Comparison of ENCODE assay signal across 8 cellular contexts in the genomic region with DNA sequence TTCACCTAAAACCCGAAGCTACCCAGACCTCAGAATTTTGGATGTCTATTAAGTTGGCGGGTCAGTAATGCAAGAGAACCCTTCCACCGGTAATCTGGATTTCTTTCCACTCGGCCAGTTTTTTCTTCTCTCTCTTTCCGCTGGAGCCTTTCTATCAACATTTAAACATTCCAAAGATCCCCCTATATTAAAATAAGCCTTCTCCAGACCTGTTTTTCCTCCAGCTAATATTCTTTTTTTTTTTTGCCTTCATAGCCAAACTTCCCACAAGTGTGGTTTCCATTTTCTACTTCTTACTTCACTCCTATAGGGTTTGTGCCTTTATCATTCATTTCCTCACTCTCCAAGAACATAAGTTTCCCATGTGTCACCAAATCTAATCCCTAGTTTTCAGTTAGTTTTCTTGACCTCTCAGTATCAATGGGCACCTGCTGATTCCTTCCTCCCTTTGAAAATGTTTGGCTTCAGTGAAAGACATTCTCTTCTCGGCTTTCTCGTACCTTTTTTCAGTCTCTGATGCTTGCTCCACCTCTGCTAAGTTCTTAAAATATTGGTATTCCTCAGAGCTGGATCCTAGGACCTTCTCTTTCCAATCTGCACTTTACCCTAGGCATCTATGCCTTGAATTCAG. TPM values are rescaled to one million over a fixed set of nuclear protein-coding genes. Genes with fewer than 3 reads are reported as not detected.
DNase-seq lines count a peak whose midpoint lies in the region; ATAC-seq and TF ChIP-seq lines count a peak whose summit lies in the region.

No MANE protein-coding gene starts in this region.

- H2AFZ ChIP-seq in H9 (ENCODE audit: low read length), result peak overlapping the region; percentile 85

- peaks cover 25 to 29% (median 25%) of the 10 kb centered on the region in 3 donors for H3K36me3 ChIP-seq in skeletal muscle tissue (ENCODE audit: control insufficient read depth in 3 of 3, insufficient read depth in 3 of 3, low read length in 3 of 3)

- H3K9ac ChIP-seq in H9 (ENCODE audit: extremely low read depth, insufficient read length, low read length) (peak overlapping the region; percentile 85), skeletal muscle tissue (ENCODE audit: low read depth in 1 of 3, low read length in 3 of 3) (peak overlapping the region; percentile 58 to 99 (median 75))

- no peak overlapping the region for H2BK20ac ChIP-seq in H9 (ENCODE audit: low read depth, low read length, poor library complexity, severe bottlenecking)

- TF ChIP-seq CTCF in H9 (conservative IDR thresholded peaks at IDR 0.05) (no peak), VCaP (conservative IDR thresholded peaks at IDR 0.05) (no peak), foreskin fibroblast (IDR thresholded peaks at IDR 0.05; ENCODE audit: low read depth, low read length) (no peak)

- no peak for ATAC-seq in HG02970 (IDR thresholded peaks at IDR 0.05; ENCODE audit: low FRiP score, unreplicated experiment)

- H2BK15ac ChIP-seq in H9 (ENCODE audit: low read depth, low read length), result no peak overlapping the region

- H2BK120ac ChIP-seq in H9 (ENCODE audit: low read depth, low read length, poor library complexity, severe bottlenecking), result no peak overlapping the region

- peaks cover 13 to 14% of the 10 kb centered on the region in 2 experiments for H3K4me1 Mint-ChIP-seq in H9

- no peaks in the 10 kb centered on the region for H4K20me1 ChIP-seq in H9 (ENCODE audit: control insufficient read depth, insufficient read depth, insufficient read length)

- peaks cover 2% of the 10 kb centered on the region for H3K79me1 ChIP-seq in H9 (ENCODE audit: insufficient read depth, low read depth, low read length, poor library complexity, severe bottlenecking)

- no peak overlapping the region for H3K18ac ChIP-seq in H9 (ENCODE audit: insufficient read length, low read depth, low read length)

- H4K8ac ChIP-seq in H9 (replicated peaks; ENCODE audit: insufficient read length, low read depth, low read length), result no peak overlapping the region

- H3K4me1 ChIP-seq in H9 (ENCODE audit: insufficient read depth, low read length) (no peaks in the 10 kb centered on the region), skeletal muscle tissue (ENCODE audit: control insufficient read depth in 3 of 3, insufficient read depth in 3 of 3, low read length in 3 of 3) (peaks cover 21 to 36% (median 21%) of the 10 kb centered on the region in 3 donors)

- no peaks in the 10 kb centered on the region for H3K27me3 ChIP-seq in H9 (ENCODE audit: insufficient read depth, low read length)
- no peaks in the 10 kb centered on the region for H3K27me3 ChIP-seq in skeletal muscle tissue (ENCODE audit: control insufficient read depth in 3 of 3, insufficient read depth in 3 of 3, low read length in 3 of 3)

- no peaks in the 10 kb centered on the region; a peak in 1 of 5 replicates for H3K9me3 Mint-ChIP-seq in H9

- peak overlapping the region; percentile 69 for H3K4me2 ChIP-seq in H9 (ENCODE audit: insufficient read depth, insufficient read length, low read length)

- no peak overlapping the region for H2AK5ac ChIP-seq in H9 (ENCODE audit: insufficient read length, low read length)

- peak overlapping the region; percentile 99 to 100 (median 99) for H3K27ac Mint-ChIP-seq in H9

- H3K9me3 ChIP-seq in H9 (ENCODE audit: control insufficient read depth, low read depth, low read length) (no peaks in the 10 kb centered on the region), skeletal muscle tissue (ENCODE audit: control insufficient read depth in 3 of 3, low read length in 3 of 3) (no peaks in the 10 kb centered on the region)

- WGBS in H9 (ENCODE audit: extremely low coverage, insufficient read length, low lambda C conversion rate), result no CpG with 5 or more reads among the region's 7 CpGs

- DNase-seq in H9 (no peak), foreskin fibroblast (no peak), EL (no peak), NCI-H2196 (lab: John Stamatoyannopoulos, UW; ENCODE audit: unreplicated experiment) (no peak), dedifferentiated amniotic fluid mesenchymal stem cell (ENCODE audit: extremely low spot score) (no peak)

- peak overlapping the region; percentile 90 to 91 for H3K4me3 Mint-ChIP-seq in H9

- no peaks in the 10 kb centered on the region for H3K79me2 ChIP-seq in H9 (ENCODE audit: insufficient read depth, low read length)

- peak overlapping the region; percentile 72 to 77 for H3K4me3 ChIP-seq in foreskin fibroblast (ENCODE audit: low read depth in 1 of 2, low read length in 2 of 2)
- peak overlapping the region; percentile 81 to 99 (median 91) for H3K4me3 ChIP-seq in skeletal muscle tissue (ENCODE audit: low read length in 3 of 3)

- H3K14ac ChIP-seq in H9 (ENCODE audit: insufficient read depth, low read length), result no peak overlapping the region

- H2BK12ac ChIP-seq in H9 (ENCODE audit: insufficient read length, low read depth, low read length), result no peak overlapping the region

- no peak overlapping the region for H3K23ac ChIP-seq in H9 (ENCODE audit: insufficient read length, low read depth, low read length)

- peaks cover 18 to 33% (median 30%) of the 10 kb centered on the region in 3 experiments for H3K36me3 Mint-ChIP-seq in H9 (ENCODE audit: insufficient read depth in 1 of 3, low read depth in 3 of 3)

- H4K5ac ChIP-seq in H9 (ENCODE audit: insufficient read length, low read depth, low read length), result no peak overlapping the region

- no peaks in the 10 kb centered on the region; the same call in 1 of the 2 replicates for H3K27me3 Mint-ChIP-seq in H9 (ENCODE audit: low read depth)

- no peak overlapping the region for H3K56ac ChIP-seq in H9 (ENCODE audit: insufficient read length, low read depth, low read length)

- H4K91ac ChIP-seq in H9 (ENCODE audit: insufficient read length, low read depth, low read length), result no peak overlapping the region

- no peak overlapping the region for H2BK5ac ChIP-seq in H9 (ENCODE audit: insufficient read length, low read length)

- no peak overlapping the region for H3T11ph ChIP-seq in H9 (ENCODE audit: low read length)

- H3K27ac ChIP-seq in H9 (ENCODE audit: insufficient read length, low read depth, low read length) (no peak overlapping the region), VCaP (peak overlapping the region; percentile 96), skeletal muscle tissue (ENCODE audit: low read depth, low read length) (peak overlapping the region; percentile 99)

- H3K23me2 ChIP-seq in H9 (ENCODE audit: insufficient read length, low read depth, low read length, poor library complexity, severe bottlenecking), result peaks cover 10% of the 10 kb centered on the region

- no peak overlapping the region for H3K4ac ChIP-seq in H9 (ENCODE audit: low read depth, low read length)

RNA-seq across cellular contexts. Expression of gene SDR39U1, which starts 0.6 kb away (rescaled TPM):
- total RNA-seq in H9 (2021) (56.2 and 65.0 TPM in 2 replicates), skeletal muscle tissue (12.0 TPM)

RNA-seq across cellular contexts. Expression of gene KHNYN, which starts 13.4 kb away (rescaled TPM):
- total RNA-seq in H9 (2021) (30.0 and 31.3 TPM in 2 replicates), skeletal muscle tissue (38.1 TPM)

RNA-seq across cellular contexts. Expression of gene CBLN3, which starts 13.7 kb away (rescaled TPM):
- 0.39 and 0.44 TPM in 2 replicates for total RNA-seq in H9 (2021)
- total RNA-seq in skeletal muscle tissue, result under 0.01 TPM

RNA-seq across cellular contexts. Expression of gene NYNRIN, which starts 44.4 kb away (rescaled TPM):
- 18.1 and 18.7 TPM in 2 replicates for total RNA-seq in H9 (2021)
- 19.3 TPM for total RNA-seq in skeletal muscle tissue
